ENCODE assay signal across 20 cellular contexts in genomic region chr10:75876710-75877109, GRCh38.
"Had no signal": no experiment of that assay in that cellular context is flagged by ENCODE, and none has a peak within 500 bp of the region (broad histone marks: within the 10 kb centered on the region; RNA-seq: fewer than 3 reads in every experiment).

No MANE protein-coding gene starts in this region.

- H3K9me3 ChIP-seq: pancreas, stomach, thoracic aorta, transverse colon had no signal

- ATAC-seq: natural killer cell treated with Interleukin-12 subunit alpha and Interleukin-12 subunit beta and Interleukin-15 and Interleukin-18, amount 100 ng/mL, for 72 hours; pancreas; right cardiac atrium had no signal

- H3K9ac ChIP-seq: neural progenitor cell had no signal

- H3K4me3 Mint-ChIP-seq: mesothelial cell of epicardium; natural killer cell treated with Interleukin-12 subunit alpha and Interleukin-12 subunit beta and Interleukin-15 and Interleukin-18, amount 100 ng/mL, for 72 hours; neural progenitor cell had no signal

- H3K27ac Mint-ChIP-seq: mesothelial cell of epicardium; natural killer cell treated with Interleukin-12 subunit alpha and Interleukin-12 subunit beta and Interleukin-15 and Interleukin-18, amount 100 ng/mL, for 72 hours; neural progenitor cell; progenitor cell of endocrine pancreas had no signal

- H2AFZ ChIP-seq: neural progenitor cell had no signal

- H3K9me3 Mint-ChIP-seq: mesothelial cell of epicardium; natural killer cell treated with Interleukin-12 subunit alpha and Interleukin-12 subunit beta and Interleukin-15 and Interleukin-18, amount 100 ng/mL, for 72 hours; neural progenitor cell had no signal

- H3K36me3 ChIP-seq: neural progenitor cell, pancreas, stomach, thoracic aorta, transverse colon had no signal

- H3K36me3 Mint-ChIP-seq: mesothelial cell of epicardium; natural killer cell treated with Interleukin-12 subunit alpha and Interleukin-12 subunit beta and Interleukin-15 and Interleukin-18, amount 100 ng/mL, for 72 hours; neural progenitor cell had no signal

- H3K4me2 ChIP-seq: neural progenitor cell had no signal

- H3K4me3 ChIP-seq: coronary artery, neural progenitor cell, pancreas, stomach, thoracic aorta, transverse colon had no signal

- H3K4me1 ChIP-seq: neural progenitor cell, pancreas, stomach, transverse colon had no signal

- H3K27me3 ChIP-seq: neural progenitor cell, pancreas, stomach, transverse colon had no signal

- DNase-seq: effector CD4-positive, alpha-beta T cell; foreskin melanocyte; head of caudate nucleus; hippocampal formation; kidney glomerular epithelial cell; nucleus accumbens; pancreas; right cardiac atrium; small intestine; stimulated activated CD4-positive, alpha-beta T cell treated with anti-CD3 and anti-CD28 coated beads, Interleukin-12 subunit alpha, Interleukin-12 subunit beta, amount 100 ng/mL, for 4 hours; stimulated activated naive CD4-positive, alpha-beta T cell; stomach; substantia nigra; transverse colon had no signal

- H3K27ac ChIP-seq: coronary artery, neural progenitor cell, pancreas, stomach, thoracic aorta, transverse colon had no signal
